Comparison of ENCODE assay signal across 8 cellular contexts in the genomic region with DNA sequence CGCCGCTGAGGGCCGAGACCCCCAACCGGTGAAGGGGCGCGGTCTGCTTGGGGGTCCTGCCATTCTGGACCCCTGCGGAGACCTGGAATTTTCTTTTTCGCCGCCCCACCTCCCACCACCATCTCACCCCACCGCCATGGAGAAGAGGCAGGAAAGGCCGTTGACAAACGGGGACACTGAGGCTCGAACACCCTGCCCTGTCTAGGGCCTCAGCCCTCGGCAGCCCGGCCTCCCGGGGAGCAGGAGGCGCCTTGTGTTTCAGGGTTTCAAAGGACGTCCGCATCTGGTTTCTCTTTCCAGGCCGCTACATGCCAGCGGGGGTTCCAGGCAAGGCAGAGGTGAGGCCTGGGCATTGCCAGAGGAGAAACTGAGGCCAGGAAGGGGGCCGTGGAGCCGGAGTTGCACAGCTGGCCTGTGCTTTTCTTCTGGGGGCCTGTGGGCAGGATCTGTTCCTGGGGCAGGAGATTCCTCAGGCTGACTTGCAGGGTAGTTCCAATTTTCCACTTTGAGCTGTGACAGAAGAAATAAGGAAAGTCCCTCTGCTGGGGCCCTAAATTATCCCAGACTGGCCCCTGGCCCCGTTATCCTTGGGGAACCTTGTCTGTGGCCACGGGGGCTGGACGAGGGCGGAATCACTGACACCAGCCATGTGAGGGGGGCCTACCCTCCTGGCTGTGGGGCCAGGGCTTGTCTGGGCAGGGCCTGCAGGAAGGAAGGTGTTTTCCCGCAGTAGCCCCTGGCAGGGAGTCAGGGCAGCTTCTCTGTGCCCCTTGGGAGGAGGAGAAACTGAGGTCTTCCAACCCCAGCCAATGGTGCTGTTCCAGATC. TPM values are rescaled to one million over a fixed set of nuclear protein-coding genes. Genes with fewer than 3 reads are reported as not detected.
DNase-seq lines count a peak whose midpoint lies in the region; ATAC-seq, FAIRE-seq and TF ChIP-seq lines count a peak whose summit lies in the region.

No MANE protein-coding gene starts in this region.

- CTCF ChIA-PET in A549 (lab: Yijun Ruan, JAX), result interaction anchor here (1.2 to 19.9 kb wide), 4 partner anchors 12 to 98 kb away, joined by 3 to 209 read pairs (median 6); no protein-coding TSS in a partner anchor

- H3K4me2 ChIP-seq in A549, result peak overlapping the region; percentile 82

- no peak for TF ChIP-seq POLR2A in A549 (IDR thresholded peaks at IDR 0.05; ENCODE audit: low read length)

- H3K9ac ChIP-seq in iPS-15b (ENCODE audit: low read depth, low read length), result no peak overlapping the region

- ATAC-seq in A549 (no peak; a peak in 2 of 6 replicates), GM21723 (IDR thresholded peaks at IDR 0.05; ENCODE audit: unreplicated experiment) (peak; percentile 2), aorta (ENCODE audit: low FRiP score) (no peak)

- H3K27ac Mint-ChIP-seq in activated naive CD8-positive, alpha-beta T cell, result no peak overlapping the region
- H3K27ac Mint-ChIP-seq in nephron progenitor cell, result no peak overlapping the region

- H3K4me1 Mint-ChIP-seq in activated naive CD8-positive, alpha-beta T cell (ENCODE audit: low read depth), result peaks cover 17% of the 10 kb centered on the region
- H3K4me1 Mint-ChIP-seq in nephron progenitor cell, result peaks cover 43% of the 10 kb centered on the region

- DNase-seq in A549 (ENCODE audit: low read depth in 1 of 2, low spot score in 1 of 2) (no peak), small intestine (peak; percentile 57), nephron progenitor cell (no peak), aorta (no peak), HTR-8/SVneo (ENCODE audit: insufficient read length, low spot score) (no peak)

- TF ChIP-seq CTCF in A549 (IDR thresholded peaks at IDR 0.05), result no peak
- no peak for TF ChIP-seq CTCF in nephron progenitor cell (IDR thresholded peaks at IDR 0.05)

- H3K36me3 Mint-ChIP-seq in activated naive CD8-positive, alpha-beta T cell, result no peaks in the 10 kb centered on the region
- no peaks in the 10 kb centered on the region for H3K36me3 Mint-ChIP-seq in nephron progenitor cell (ENCODE audit: low read depth)

- no peaks in the 10 kb centered on the region for H3K27me3 Mint-ChIP-seq in activated naive CD8-positive, alpha-beta T cell
- peaks cover 3% of the 10 kb centered on the region for H3K27me3 Mint-ChIP-seq in nephron progenitor cell (ENCODE audit: low read depth, poor library complexity)

- H3K4me3 ChIP-seq in A549 (peak overlapping the region; percentile 38), iPS-15b (ENCODE audit: low read depth, low read length) (peak overlapping the region; percentile 46), small intestine (ENCODE audit: low read depth in 1 of 2, low read length in 2 of 2) (peak overlapping the region; percentile 18 to 19), aorta (ENCODE audit: low read length in 2 of 2) (peak overlapping the region in 1 of 2 donors; percentile 25)

- POLR2A ChIA-PET in A549 (lab: Yijun Ruan, JAX), result interaction anchor here (1.1 to 1.6 kb wide), 3 partner anchors 12 to 21 kb away, joined by 3 to 6 read pairs (median 6); no protein-coding TSS in a partner anchor

- TF ChIP-seq EP300 in A549 (IDR thresholded peaks at IDR 0.05), result no peak

- H3K27me3 ChIP-seq in iPS-15b (ENCODE audit: control insufficient read depth, insufficient read depth, low read length), result no peaks in the 10 kb centered on the region
- H3K27me3 ChIP-seq in small intestine (ENCODE audit: control insufficient read depth in 2 of 2, insufficient read depth in 2 of 2, low read length in 2 of 2), result no peaks in the 10 kb centered on the region
- H3K27me3 ChIP-seq in aorta (ENCODE audit: control insufficient read depth in 1 of 2, insufficient read depth in 2 of 2, low read length in 1 of 2), result no peaks in the 10 kb centered on the region

- 39% methylated on average over 22 of the region's 28 CpGs for WGBS in A549 (ENCODE audit: missing lambda C conversion rate)
- 7 to 9% (median 7%) methylated on average over 24 to 28 of the region's 28 CpGs for WGBS in small intestine, 3 donors
- WGBS in aorta, 2 donors, result 13 to 14% methylated on average over 28 of the region's 28 CpGs

- FAIRE-seq in A549 (lab: Jason Lieb, UNC) (no peak), small intestine (lab: Jason Lieb, UNC) (no peak), HTR-8/SVneo (lab: Jason Lieb, UNC) (no peak)

- no peak for TF ChIP-seq RAD21 in A549 (conservative IDR thresholded peaks at IDR 0.05 in 1 of 2, IDR thresholded peaks at IDR 0.05 in 1 of 2)

- no peaks in the 10 kb centered on the region for H3K9me3 ChIP-seq in A549
- no peaks in the 10 kb centered on the region for H3K9me3 ChIP-seq in iPS-15b (ENCODE audit: control insufficient read depth, insufficient read depth, low read length)
- H3K9me3 ChIP-seq in small intestine (ENCODE audit: control insufficient read depth, low read depth), result no peaks in the 10 kb centered on the region
- no peaks in the 10 kb centered on the region for H3K9me3 ChIP-seq in aorta (ENCODE audit: control insufficient read depth, low read length)

- no peaks in the 10 kb centered on the region for H3K9me3 Mint-ChIP-seq in activated naive CD8-positive, alpha-beta T cell (ENCODE audit: low read depth)
- H3K9me3 Mint-ChIP-seq in nephron progenitor cell, result no peaks in the 10 kb centered on the region

- H3K36me3 ChIP-seq in iPS-15b (ENCODE audit: control insufficient read depth, insufficient read depth, low read length), result no peaks in the 10 kb centered on the region
- H3K36me3 ChIP-seq in small intestine (ENCODE audit: control insufficient read depth in 2 of 2, insufficient read depth in 2 of 2, low read length in 2 of 2), result no peaks in the 10 kb centered on the region
- H3K36me3 ChIP-seq in aorta (ENCODE audit: control insufficient read depth in 1 of 2, insufficient read depth in 2 of 2, low read length in 1 of 2), result no peaks in the 10 kb centered on the region

- H3K27ac ChIP-seq in A549 (peak overlapping the region; percentile 34 to 72; a peak in 4 of 6 replicates), small intestine (ENCODE audit: low read depth in 1 of 2, low read length in 1 of 2) (peak overlapping the region; percentile 94 to 95), aorta (ENCODE audit: low read depth in 1 of 2, low read length in 2 of 2) (peak overlapping the region in 1 of 2 donors; percentile 76)

- intact Hi-C loops in aorta (cut with DNase I), result loop anchor here in 1 of 2 donors (2.0 kb wide), 1 partner anchor 79 kb away; no protein-coding TSS in a partner anchor

- H3K4me1 ChIP-seq in A549, result peaks cover 61% of the 10 kb centered on the region
- H3K4me1 ChIP-seq in iPS-15b (ENCODE audit: control insufficient read depth, insufficient read depth, low read length), result no peaks in the 10 kb centered on the region
- H3K4me1 ChIP-seq in small intestine (ENCODE audit: control insufficient read depth in 2 of 2, insufficient read depth in 1 of 2, low read depth in 1 of 2, low read length in 1 of 2), result peaks cover 0 to 4% of the 10 kb centered on the region in 2 donors
- H3K4me1 ChIP-seq in aorta (ENCODE audit: control insufficient read depth in 1 of 2, insufficient read depth in 2 of 2, low read length in 2 of 2), result no peaks in the 10 kb centered on the region

- H3K4me3 Mint-ChIP-seq in activated naive CD8-positive, alpha-beta T cell, result peak overlapping the region; percentile 63
- H3K4me3 Mint-ChIP-seq in nephron progenitor cell, result no peak overlapping the region

TF ChIP-seq in A549, 52 proteins besides CTCF, POLR2A, EP300 and RAD21 (continues in another document):
- no peak for TF ChIP-seq BHLHE40 (IDR thresholded peaks at IDR 0.05; ENCODE audit: low read depth, low read length)
- TF ChIP-seq, protein P1, sequence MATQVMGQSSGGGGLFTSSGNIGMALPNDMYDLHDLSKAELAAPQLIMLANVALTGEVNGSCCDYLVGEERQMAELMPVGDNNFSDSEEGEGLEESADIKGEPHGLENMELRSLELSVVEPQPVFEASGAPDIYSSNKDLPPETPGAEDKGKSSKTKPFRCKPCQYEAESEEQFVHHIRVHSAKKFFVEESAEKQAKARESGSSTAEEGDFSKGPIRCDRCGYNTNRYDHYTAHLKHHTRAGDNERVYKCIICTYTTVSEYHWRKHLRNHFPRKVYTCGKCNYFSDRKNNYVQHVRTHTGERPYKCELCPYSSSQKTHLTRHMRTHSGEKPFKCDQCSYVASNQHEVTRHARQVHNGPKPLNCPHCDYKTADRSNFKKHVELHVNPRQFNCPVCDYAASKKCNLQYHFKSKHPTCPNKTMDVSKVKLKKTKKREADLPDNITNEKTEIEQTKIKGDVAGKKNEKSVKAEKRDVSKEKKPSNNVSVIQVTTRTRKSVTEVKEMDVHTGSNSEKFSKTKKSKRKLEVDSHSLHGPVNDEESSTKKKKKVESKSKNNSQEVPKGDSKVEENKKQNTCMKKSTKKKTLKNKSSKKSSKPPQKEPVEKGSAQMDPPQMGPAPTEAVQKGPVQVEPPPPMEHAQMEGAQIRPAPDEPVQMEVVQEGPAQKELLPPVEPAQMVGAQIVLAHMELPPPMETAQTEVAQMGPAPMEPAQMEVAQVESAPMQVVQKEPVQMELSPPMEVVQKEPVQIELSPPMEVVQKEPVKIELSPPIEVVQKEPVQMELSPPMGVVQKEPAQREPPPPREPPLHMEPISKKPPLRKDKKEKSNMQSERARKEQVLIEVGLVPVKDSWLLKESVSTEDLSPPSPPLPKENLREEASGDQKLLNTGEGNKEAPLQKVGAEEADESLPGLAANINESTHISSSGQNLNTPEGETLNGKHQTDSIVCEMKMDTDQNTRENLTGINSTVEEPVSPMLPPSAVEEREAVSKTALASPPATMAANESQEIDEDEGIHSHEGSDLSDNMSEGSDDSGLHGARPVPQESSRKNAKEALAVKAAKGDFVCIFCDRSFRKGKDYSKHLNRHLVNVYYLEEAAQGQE (IDR thresholded peaks at IDR 0.05), result no peak
- TF ChIP-seq TFCP2L1 (CRISPR knock-in tag; IDR thresholded peaks at IDR 0.05), result no peak
- no peak for TF ChIP-seq MAZ (IDR thresholded peaks at IDR 0.05; ENCODE audit: borderline replicate concordance, low read depth, low read length)
- TF ChIP-seq CEBPB (IDR thresholded peaks at IDR 0.05), result no peak

RNA-seq across cellular contexts. Expression of a gene that starts 0.9 kb away (rescaled TPM):
- polyA plus RNA-seq in A549 (2011; rRNA removed), result 6.1 and 7.8 TPM in 2 replicates
- 19.2 and 24.5 TPM in 2 replicates for polyA plus RNA-seq in A549 (2012; cell fraction: cytosol; rRNA removed)
- polyA plus RNA-seq in A549 (2012; cell fraction: nucleus; rRNA removed), result 120 and 162 TPM in 2 replicates
- polyA plus RNA-seq in A549 (2017; fragmentation: RNase III; extraction: RNeasy Plus Mini Kit Qiagen cat#74134 plus additional on column Dnase treatment), result 18.0 to 20.6 TPM (median 19.1 TPM) in 3 replicates
- polyA minus RNA-seq in A549 (2011; rRNA and poly(A)+ RNA removed), result 15.3 and 16.2 TPM in 2 replicates
- polyA plus RNA-seq in small intestine, result 100 to 1,000 TPM in 2 of 3 donors, 10 to 100 TPM in 1; 67.9 to 533 (median 442) TPM
- 10 to 100 TPM; 41.7 to 70.3 TPM for total RNA-seq in aorta
- polyA plus RNA-seq in aorta, result 100 to 1,000 TPM in 1 of 2 donors, 10 to 100 TPM in 1; 57.7 to 346 TPM

RNA-seq across cellular contexts. Expression of a gene that starts 44.0 kb away (rescaled TPM):
- 14.6 and 18.4 TPM in 2 replicates for polyA plus RNA-seq in A549 (2011; rRNA removed)
- polyA plus RNA-seq in A549 (2012; cell fraction: cytosol; rRNA removed), result 50.9 and 73.0 TPM in 2 replicates
- 263 and 419 TPM in 2 replicates for polyA plus RNA-seq in A549 (2012; cell fraction: nucleus; rRNA removed)
- polyA plus RNA-seq in A549 (2017; fragmentation: RNase III; extraction: RNeasy Plus Mini Kit Qiagen cat#74134 plus additional on column Dnase treatment), result 48.0 to 48.7 TPM (median 48.1 TPM) in 3 replicates
- polyA minus RNA-seq in A549 (2011; rRNA and poly(A)+ RNA removed), result 28.4 and 51.5 TPM in 2 replicates
- polyA plus RNA-seq in small intestine, result 10 to 100 TPM; 56.5 to 83.2 (median 81.4) TPM
- total RNA-seq in aorta, result 10 to 100 TPM; 56.4 to 77.9 TPM
- polyA plus RNA-seq in aorta, result 100 to 1,000 TPM in 1 of 2 donors, 10 to 100 TPM in 1; 17.2 to 109 TPM
